In genomic region chr10:77328272-77328816, GRCh38 we compare ENCODE assay signal across 11 cellular contexts.
DNase-seq lines count a peak whose midpoint lies in the region; ATAC-seq and TF ChIP-seq lines count a peak whose summit lies in the region.
"Had no signal": no experiment of that assay in that cellular context is flagged by ENCODE, and none has a peak within 500 bp of the region (broad histone marks: within the 10 kb centered on the region; RNA-seq: fewer than 3 reads in every experiment).

No MANE protein-coding gene starts in this region.

- H3K4me3 Mint-ChIP-seq in activated CD4-positive, alpha-beta T cell treated with anti-CD3 and anti-CD28 coated beads for 36 hours, result no peak overlapping the region
- no peak overlapping the region for H3K4me3 Mint-ChIP-seq in nephron progenitor cell

- H3K9me3 ChIP-seq in body of pancreas, result no peaks in the 10 kb centered on the region
- no peaks in the 10 kb centered on the region for H3K9me3 ChIP-seq in upper lobe of left lung
- H3K9me3 ChIP-seq: mucosa of descending colon, upper lobe of right lung had no signal

- H3K27me3 Mint-ChIP-seq in activated CD4-positive, alpha-beta T cell treated with anti-CD3 and anti-CD28 coated beads for 36 hours, result peaks cover 4% of the 10 kb centered on the region
- peaks cover 24% of the 10 kb centered on the region for H3K27me3 Mint-ChIP-seq in nephron progenitor cell (ENCODE audit: low read depth, poor library complexity)

- H3K27ac Mint-ChIP-seq in activated CD4-positive, alpha-beta T cell treated with anti-CD3 and anti-CD28 coated beads for 36 hours, result no peak overlapping the region
- H3K27ac Mint-ChIP-seq in nephron progenitor cell, result no peak overlapping the region

- WGBS in body of pancreas, 2 donors, result 64 to 66% methylated on average over 6 of the region's 6 CpGs
- WGBS in upper lobe of left lung, 2 donors, result 60 to 65% methylated on average over 6 of the region's 6 CpGs

- CTCF ChIA-PET in activated CD4-positive, alpha-beta T cell treated with anti-CD3 and anti-CD28 coated beads for 36 hours (lab: Charles Lee), result no interaction called here

- H3K4me1 ChIP-seq in body of pancreas (peaks cover 36% of the 10 kb centered on the region), upper lobe of left lung (no peaks in the 10 kb centered on the region)
- H3K4me1 ChIP-seq: upper lobe of right lung had no signal

- no peak for TF ChIP-seq EP300 in upper lobe of left lung (IDR thresholded peaks at IDR 0.05)

- H3K9me3 Mint-ChIP-seq in activated CD4-positive, alpha-beta T cell treated with anti-CD3 and anti-CD28 coated beads for 36 hours (ENCODE audit: low read depth), result peaks cover 4% of the 10 kb centered on the region
- H3K9me3 Mint-ChIP-seq in nephron progenitor cell, result no peaks in the 10 kb centered on the region

- TF ChIP-seq CTCF in body of pancreas (IDR thresholded peaks at IDR 0.05) (no peak), nephron progenitor cell (IDR thresholded peaks at IDR 0.05) (no peak), upper lobe of left lung (IDR thresholded peaks at IDR 0.05) (no peak)

- H3K27me3 ChIP-seq in body of pancreas (no peaks in the 10 kb centered on the region), upper lobe of left lung (no peaks in the 10 kb centered on the region)

- H3K36me3 ChIP-seq in body of pancreas (replicated peaks in 1 of 2; ENCODE audit: insufficient read depth in 1 of 2, low read depth in 2 of 2), result no peaks in the 10 kb centered on the region
- no peaks in the 10 kb centered on the region for H3K36me3 ChIP-seq in upper lobe of left lung
- H3K36me3 ChIP-seq: upper lobe of right lung had no signal

- no peaks in the 10 kb centered on the region for H3K36me3 Mint-ChIP-seq in activated CD4-positive, alpha-beta T cell treated with anti-CD3 and anti-CD28 coated beads for 36 hours (ENCODE audit: low read depth)
- H3K36me3 Mint-ChIP-seq in nephron progenitor cell (ENCODE audit: low read depth), result no peaks in the 10 kb centered on the region

- in situ Hi-C loops in KBM-7 (cut with MboI; ENCODE audit: low pct_unique_long_range_greater_than_20kb, low sequenced_read_pairs), result no loop called here

- H3K27ac ChIP-seq in body of pancreas (no peak overlapping the region), upper lobe of left lung (no peak overlapping the region)
- H3K27ac ChIP-seq: upper lobe of right lung had no signal

- intact Hi-C loops in activated CD4-positive, alpha-beta T cell treated with anti-CD3 and anti-CD28 coated beads for 36 hours (cut with DNase I, micrococcal nuclease), result no loop called here
- intact Hi-C loops in body of pancreas (cut with DNase I), result no loop called here

- POLR2A ChIA-PET in activated CD4-positive, alpha-beta T cell treated with anti-CD3 and anti-CD28 coated beads for 36 hours (lab: Charles Lee), result no interaction called here

- H3K4me3 ChIP-seq in body of pancreas (no peak overlapping the region), upper lobe of left lung (no peak overlapping the region)
- H3K4me3 ChIP-seq: mucosa of descending colon, upper lobe of right lung had no signal

- ATAC-seq in activated CD4-positive, alpha-beta T cell treated with anti-CD3 and anti-CD28 coated beads for 36 hours, result no peak
- ATAC-seq in body of pancreas (no peak), upper lobe of left lung (ENCODE audit: low FRiP score in 2 of 2) (no peak)
- ATAC-seq: mucosa of descending colon, upper lobe of right lung had no signal

- DNase-seq in activated CD4-positive, alpha-beta T cell treated with anti-CD3 and anti-CD28 coated beads for 36 hours, result peak; percentile 41
- DNase-seq in activated CD4-positive, alpha-beta T cell treated with anti-CD3 and anti-CD28 coated beads, Interleukin-2, amount 50 U/mL, for 1 hour, result no peak
- DNase-seq in KBM-7 (peak; percentile 1), body of pancreas (peak in 3 of 4 donors; percentile 29 to 49 (median 30)), nephron progenitor cell (peak; percentile 87), upper lobe of left lung (no peak), retina (no peak), DMS79 treated with DMSO at 0.1 percent for 48 hours (lab: John Stamatoyannopoulos, UW) (no peak)
- DNase-seq: effector memory CD4-positive, alpha-beta T cell; upper lobe of right lung had no signal

- TF ChIP-seq POLR2A in body of pancreas (IDR thresholded peaks at IDR 0.05) (no peak), upper lobe of left lung (IDR thresholded peaks at IDR 0.05) (no peak)

- no peaks in the 10 kb centered on the region for H3K4me1 Mint-ChIP-seq in activated CD4-positive, alpha-beta T cell treated with anti-CD3 and anti-CD28 coated beads for 36 hours
- no peaks in the 10 kb centered on the region for H3K4me1 Mint-ChIP-seq in nephron progenitor cell

Comparison
In these comparisons a context has a peak if more than half of its experiments do, and no peak if none do; other contexts are left out.
1. DNase-seq: peak in activated CD4-positive, alpha-beta T cell treated with anti-CD3 and anti-CD28 coated beads for 36 hours (single experiment), KBM-7 (single experiment), body of pancreas (3 of 4) and nephron progenitor cell (single experiment); none in activated CD4-positive, alpha-beta T cell treated with anti-CD3 and anti-CD28 coated beads, Interleukin-2, amount 50 U/mL, for 1 hour (single experiment), upper lobe of left lung (0 of 2), retina (single experiment) and DMS79 treated with DMSO at 0.1 percent for 48 hours (single experiment).